In genomic region chr14:74293621-74294020, GRCh38 we compare ENCODE assay signal across 19 cellular contexts. TPM values are rescaled to one million over a fixed set of nuclear protein-coding genes. Genes with fewer than 3 reads are reported as not detected.
"Had no signal": no experiment of that assay in that cellular context is flagged by ENCODE, and none has a peak within 500 bp of the region (broad histone marks: within the 10 kb centered on the region; RNA-seq: fewer than 3 reads in every experiment).

No MANE protein-coding gene starts in this region.

- H3K4me3 ChIP-seq: left lung, lower lobe of right lung, pancreas, prostate gland, skin epidermis, spleen, tibial nerve, uterus had no signal

- H3K4me3 Mint-ChIP-seq: natural killer cell; nephron progenitor cell; stimulated activated effector memory CD8-positive, alpha-beta T cell treated with anti-CD3 and anti-CD28 coated beads, Interleukin-12 subunit alpha, Interleukin-12 subunit beta, amount 100 ng/mL, for 72 hours; stimulated activated naive CD8-positive, alpha-beta T cell treated with anti-CD3 and anti-CD28 coated beads, Interleukin-15, Interleukin-2, amounts not matched to agents 100 ng/mL and 50 ng/mL, for 24 hours; type B pancreatic cell had no signal

- H3K27me3 ChIP-seq: left lung, pancreas, spleen, tibial nerve, uterus had no signal

- FAIRE-seq: kidney, pancreas had no signal

- H3K36me3 Mint-ChIP-seq: type B pancreatic cell had no signal

- H3K9me3 ChIP-seq: left lung, lower lobe of right lung, pancreas, prostate gland, spleen, tibial nerve, uterus had no signal

- H3K36me3 ChIP-seq: uterus had no signal

- H3K4me1 ChIP-seq: lower lobe of right lung, pancreas, prostate gland, uterus had no signal

- H3K9me3 Mint-ChIP-seq: naive B cell; natural killer cell; nephron progenitor cell; stimulated activated effector memory CD8-positive, alpha-beta T cell treated with anti-CD3 and anti-CD28 coated beads, Interleukin-12 subunit alpha, Interleukin-12 subunit beta, amount 100 ng/mL, for 72 hours; stimulated activated naive CD8-positive, alpha-beta T cell treated with anti-CD3 and anti-CD28 coated beads, Interleukin-15, Interleukin-2, amounts not matched to agents 100 ng/mL and 50 ng/mL, for 24 hours; type B pancreatic cell had no signal

- H3K27me3 Mint-ChIP-seq: naive B cell; stimulated activated naive CD8-positive, alpha-beta T cell treated with anti-CD3 and anti-CD28 coated beads, Interleukin-15, Interleukin-2, amounts not matched to agents 100 ng/mL and 50 ng/mL, for 24 hours; type B pancreatic cell had no signal

- DNase-seq: left lung; lower lobe of right lung; naive B cell; natural killer cell; pancreas; right cardiac atrium; spleen; stimulated activated naive CD4-positive, alpha-beta T cell; uterus had no signal

- H3K27ac ChIP-seq: left lung, lower lobe of right lung, pancreas, prostate gland, skin epidermis, spleen, tibial nerve, uterus had no signal

- H3K27ac Mint-ChIP-seq: naive B cell; natural killer cell; stimulated activated naive CD8-positive, alpha-beta T cell treated with anti-CD3 and anti-CD28 coated beads, Interleukin-15, Interleukin-2, amounts not matched to agents 100 ng/mL and 50 ng/mL, for 24 hours; type B pancreatic cell had no signal

RNA-seq across cellular contexts. Expression of gene VSX2, which starts 54.4 kb away (rescaled TPM):
- polyA plus RNA-seq: liver, mammary epithelial cell, pancreas, right cardiac atrium, spleen had no signal

RNA-seq across cellular contexts. Expression of gene VRTN, which starts 54.6 kb away (rescaled TPM):
- polyA plus RNA-seq: liver, mammary epithelial cell, right cardiac atrium had no signal
